21 cellular contexts compared by ENCODE assay signal in genomic region chr6:30655743-30656094, GRCh38.
"Had no signal": no experiment of that assay in that cellular context is flagged by ENCODE, and none has a peak within 500 bp of the region (broad histone marks: within the 10 kb centered on the region; RNA-seq: fewer than 3 reads in every experiment).

No MANE protein-coding gene starts in this region.

- DNase-seq: activated B cell treated with CpG ODN at 0.5 μM for 24 hours; activated CD4-positive, alpha-beta T cell treated with anti-CD3 and anti-CD28 coated beads for 36 hours; activated CD4-positive, alpha-beta T cell treated with anti-CD3 and anti-CD28 coated beads, Interleukin-2, amount 50 U/mL, for 4 hours; activated CD8-positive, alpha-beta memory T cell treated with anti-CD3 and anti-CD28 coated beads, Interleukin-2, amount 50 U/mL, for 48 hours; activated effector memory CD4-positive, alpha-beta T cell treated with anti-CD3 and anti-CD28 coated beads, Interleukin-2, amount 50 U/mL, for 16 hours; activated T-cell treated with anti-CD3 and anti-CD28 coated beads, Interleukin-2, amount 50 U/mL, for 48 hours; amniotic stem cell; cerebellar nuclear complex; cortex of kidney; heart left ventricle; islet precursor cell; left cardiac atrium; nephron progenitor cell; small intestine; stimulated activated CD4-positive, alpha-beta T cell treated with anti-CD3 and anti-CD28 coated beads, Interleukin-2, amount 100 ng/mL, for 24 hours; stomach had no signal

- H3K9me3 Mint-ChIP-seq: activated B cell treated with CpG ODN at 0.5 μM for 24 hours; nephron progenitor cell; stimulated activated effector memory CD8-positive, alpha-beta T cell treated with anti-CD3 and anti-CD28 coated beads, Interleukin-12 subunit alpha, Interleukin-12 subunit beta, amount 100 ng/mL, for 72 hours had no signal

- H3K27me3 ChIP-seq: heart left ventricle, stomach, suprapubic skin, tibial nerve had no signal

- H3K4me1 Mint-ChIP-seq: activated CD4-positive, alpha-beta T cell treated with anti-CD3 and anti-CD28 coated beads for 36 hours; stimulated activated effector memory CD8-positive, alpha-beta T cell treated with anti-CD3 and anti-CD28 coated beads, Interleukin-12 subunit alpha, Interleukin-12 subunit beta, amount 100 ng/mL, for 72 hours had no signal

- H3K9me3 ChIP-seq: heart left ventricle, stomach, suprapubic skin, tibial nerve had no signal

- H3K4me1 ChIP-seq: stomach, suprapubic skin, tibial nerve had no signal

- H3K27me3 Mint-ChIP-seq: activated B cell treated with CpG ODN at 0.5 μM for 24 hours; activated CD4-positive, alpha-beta T cell treated with anti-CD3 and anti-CD28 coated beads for 36 hours; activated naive CD8-positive, alpha-beta T cell had no signal

- H3K4me3 ChIP-seq: heart left ventricle, stomach, suprapubic skin, tibial nerve had no signal

- H3K27ac Mint-ChIP-seq: activated B cell treated with CpG ODN at 0.5 μM for 24 hours; activated CD4-positive, alpha-beta T cell treated with anti-CD3 and anti-CD28 coated beads for 36 hours; nephron progenitor cell had no signal

- H3K27ac ChIP-seq: heart left ventricle, stomach, suprapubic skin, tibial nerve had no signal

- H3K4me3 Mint-ChIP-seq: activated B cell treated with CpG ODN at 0.5 μM for 24 hours; activated CD4-positive, alpha-beta T cell treated with anti-CD3 and anti-CD28 coated beads for 36 hours; activated naive CD8-positive, alpha-beta T cell; nephron progenitor cell; stimulated activated effector memory CD8-positive, alpha-beta T cell treated with anti-CD3 and anti-CD28 coated beads, Interleukin-12 subunit alpha, Interleukin-12 subunit beta, amount 100 ng/mL, for 72 hours had no signal

- ATAC-seq: activated CD4-positive, alpha-beta T cell treated with anti-CD3 and anti-CD28 coated beads for 36 hours; sciatic nerve; stimulated activated effector memory CD8-positive, alpha-beta T cell treated with anti-CD3 and anti-CD28 coated beads, Interleukin-12 subunit alpha, Interleukin-12 subunit beta, amount 100 ng/mL, for 72 hours had no signal
